ENCODE assay signal across 10 cellular contexts in the genomic region with DNA sequence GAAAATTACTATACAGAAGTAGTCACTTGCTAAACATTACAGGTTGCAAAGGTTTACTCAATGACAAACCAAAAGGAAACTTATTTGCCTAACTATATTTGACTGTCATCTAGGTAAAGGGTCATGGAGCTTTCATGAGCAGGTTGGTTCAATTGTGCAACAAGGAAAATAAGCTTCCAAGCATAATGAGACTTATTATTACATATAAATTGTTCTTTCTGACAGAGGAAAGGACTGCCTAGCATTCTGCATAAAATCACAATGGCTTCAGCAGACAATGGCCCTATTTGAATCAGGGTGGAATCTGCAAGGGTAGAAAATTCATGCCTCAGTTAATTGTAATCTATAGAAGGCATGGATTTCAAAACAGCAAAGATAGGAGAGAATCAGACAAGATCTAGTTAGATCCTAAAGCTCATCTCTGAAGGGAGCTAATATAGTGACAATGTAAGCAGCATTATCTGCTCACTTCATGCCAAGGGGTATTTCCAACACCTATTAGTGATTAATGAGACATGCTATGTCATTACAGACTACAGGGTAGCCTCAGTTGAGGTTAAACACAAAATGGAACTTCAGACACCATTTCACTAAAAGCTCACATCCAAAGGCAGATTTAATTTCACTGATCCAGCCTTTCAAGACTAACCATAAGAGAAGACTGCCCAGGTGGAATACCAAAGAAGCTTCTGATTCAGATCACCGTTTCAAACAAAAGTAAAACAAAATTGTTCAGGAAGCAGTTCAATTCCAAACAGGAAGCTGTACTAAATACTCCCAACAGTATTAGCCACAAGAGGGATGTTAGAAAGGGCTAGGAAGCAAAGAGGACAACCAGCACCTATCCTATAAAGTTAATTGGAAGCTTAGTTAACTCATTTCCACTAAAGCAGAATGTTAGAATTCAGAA. TPM values are rescaled to one million over a fixed set of nuclear protein-coding genes. Genes with fewer than 3 reads are reported as not detected.
A peak's percentile ranks its signal among the peaks of the same experiment; 100 is the strongest.
DNase-seq lines count a peak whose midpoint lies in the region; ATAC-seq, FAIRE-seq and TF ChIP-seq lines count a peak whose summit lies in the region.
"Had no signal": no experiment of that assay in that cellular context is flagged by ENCODE, and none has a peak within 500 bp of the region (broad histone marks: within the 10 kb centered on the region; RNA-seq: fewer than 3 reads in every experiment).

No MANE protein-coding gene starts in this region.

- H3K9me3 ChIP-seq in right cardiac atrium (ENCODE audit: control insufficient read depth, low read length) (no peaks in the 10 kb centered on the region), keratinocyte (ENCODE audit: control insufficient read depth, low read depth, low read length) (no peaks in the 10 kb centered on the region), thyroid gland (no peaks in the 10 kb centered on the region)

- peaks cover 2% of the 10 kb centered on the region for H3K4me1 ChIP-seq in right cardiac atrium (ENCODE audit: control insufficient read depth, insufficient read depth, low read length)
- peaks cover 9% of the 10 kb centered on the region for H3K4me1 ChIP-seq in keratinocyte (ENCODE audit: control insufficient read depth, extremely low read depth, insufficient read depth, low read length)
- H3K4me1 ChIP-seq in thyroid gland = peaks cover 42 to 53% of the 10 kb centered on the region in 2 donors

- H4K20me1 ChIP-seq in keratinocyte (ENCODE audit: control insufficient read depth, extremely low read depth, insufficient read depth, low read length) = peaks cover 15% of the 10 kb centered on the region

- peaks cover 84% of the 10 kb centered on the region for H3K79me2 ChIP-seq in keratinocyte (ENCODE audit: control insufficient read depth, insufficient read depth, low read length)

- H3K27ac ChIP-seq in right cardiac atrium (ENCODE audit: low read length) (no peak overlapping the region), keratinocyte (ENCODE audit: control insufficient read depth, insufficient read depth, low read length) (peak overlapping the region; percentile 40), thyroid gland (peak overlapping the region; percentile 2 to 61 (median 10))

- WGBS in right cardiac atrium = 32% methylated on average over 1 of the region's 1 CpG
- 29 to 31% methylated on average over 1 of the region's 1 CpG for WGBS in thyroid gland, 2 donors

- FAIRE-seq in keratinocyte (lab: Jason Lieb, UNC) = no peak

- ATAC-seq in Right ventricle myocardium superior (ENCODE audit: poor library complexity) (peak; percentile 50), right cardiac atrium (no peak)

- H3K36me3 ChIP-seq in keratinocyte (ENCODE audit: control insufficient read depth in 2 of 2, extremely low read depth in 1 of 2, insufficient read depth in 2 of 2, low read length in 2 of 2) (peaks cover 0 to 4% of the 10 kb centered on the region in 2 experiments), thyroid gland (peaks cover 0 to 5% of the 10 kb centered on the region in 2 donors)

- intact Hi-C loops in Right ventricle myocardium superior (cut with DNase I) = no loop called here
- intact Hi-C loops in right cardiac atrium (cut with DNase I) = no loop called here
- intact Hi-C loops in thyroid gland (cut with DNase I) = no loop called here

- DNase-seq in Right ventricle myocardium superior (no peak), right cardiac atrium (no peak), NCI-H526 (lab: John Stamatoyannopoulos, UW) (peak; percentile 73 to 78), keratinocyte (ENCODE audit: low read depth, low spot score) (no peak), thyroid gland (no peak), germinal center (ENCODE audit: low spot score) (no peak), ureter (ENCODE audit: low spot score) (no peak), H4 (ENCODE audit: low spot score) (no peak)
- DNase-seq: erythroblast, NCI-H2081 treated with DMSO at 0.1 percent for 48 hours had no signal

- no peak overlapping the region for H2AFZ ChIP-seq in keratinocyte (ENCODE audit: control insufficient read depth, low read length)

- peak overlapping the region; percentile 37 for H3K4me2 ChIP-seq in keratinocyte (ENCODE audit: control insufficient read depth, extremely low read depth, insufficient read depth, low read depth, low read length)

- no peak for TF ChIP-seq CTCF in keratinocyte (optimal IDR thresholded peaks at IDR 0.05 in 1 of 3, IDR thresholded peaks at IDR 0.05 in 1 of 3, conservative IDR thresholded peaks at IDR 0.05 in 1 of 3; ENCODE audit: extremely low read depth in 1 of 3, insufficient read depth in 2 of 3, low read length in 3 of 3)
- TF ChIP-seq CTCF in thyroid gland (IDR thresholded peaks at IDR 0.05) = no peak

- no peak for TF ChIP-seq POLR2A in thyroid gland (IDR thresholded peaks at IDR 0.05)

- dilution Hi-C loops in keratinocyte (cut with MboI; ENCODE audit: extremely low pct_ligation_motif_present, low sequenced_read_pairs) = no loop called here

- no peaks in the 10 kb centered on the region for H3K9me1 ChIP-seq in keratinocyte (ENCODE audit: control insufficient read depth, extremely low read depth, insufficient read depth, low read length)

- H3K4me3 ChIP-seq in right cardiac atrium (ENCODE audit: low read length) = no peak overlapping the region
- H3K4me3 ChIP-seq in keratinocyte (ENCODE audit: control insufficient read depth in 2 of 3, extremely low read depth in 1 of 3, insufficient read depth in 2 of 3, low read depth in 1 of 3, low read length in 3 of 3) = no peak overlapping the region
- H3K4me3 ChIP-seq in thyroid gland (replicated peaks in 1 of 3) = no peak overlapping the region

- no peak overlapping the region for H3K9ac ChIP-seq in keratinocyte (ENCODE audit: control insufficient read depth, extremely low read depth, insufficient read depth, low read length)

- H3K27me3 ChIP-seq in right cardiac atrium (ENCODE audit: control insufficient read depth, insufficient read depth) (no peaks in the 10 kb centered on the region), keratinocyte (ENCODE audit: control insufficient read depth, extremely low read depth, insufficient read depth, low read length) (no peaks in the 10 kb centered on the region), thyroid gland (no peaks in the 10 kb centered on the region)

RNA-seq across cellular contexts. Expression of a gene that starts 8.5 kb away (rescaled TPM):
- 49.1 TPM for total RNA-seq in Right ventricle myocardium superior
- 10 to 100 TPM; 53.3 to 65.1 (median 58.8) TPM for total RNA-seq in right cardiac atrium
- polyA plus RNA-seq in right cardiac atrium = 33.2 TPM
- 36.8 to 67.0 TPM (median 55.3 TPM) in 3 replicates for polyA plus RNA-seq in keratinocyte
- 29.8 TPM for polyA plus RNA-seq in keratinocyte (2011; ENCODE audit: low read depth)
- 62.7 and 70.2 TPM in 2 replicates for polyA plus RNA-seq in keratinocyte (2011; cell fraction: cytosol; rRNA removed)
- polyA plus RNA-seq in keratinocyte (2011; cell fraction: nucleus; rRNA removed) = 45.0 and 47.8 TPM in 2 replicates
- polyA plus RNA-seq in keratinocyte (2012; ENCODE audit: low replicate concordance) = 44.6 and 66.7 TPM in 2 replicates
- polyA minus RNA-seq in keratinocyte = 34.5 to 49.3 TPM (median 48.7 TPM) in 3 replicates
- 51.0 TPM for polyA minus RNA-seq in keratinocyte (2011; cell fraction: cytosol; rRNA and poly(A)+ RNA removed)
- 17.0 and 32.1 TPM in 2 replicates for polyA minus RNA-seq in keratinocyte (2011; cell fraction: nucleus; rRNA and poly(A)+ RNA removed)
- 100 to 1,000 TPM; 154 to 231 (median 167) TPM for total RNA-seq in thyroid gland
- total RNA-seq in ureter = 88.1 TPM
- 34.7 and 47.4 TPM in 2 replicates for total RNA-seq in H4 (2014; rRNA removed; shearing (Covaris generic))

RNA-seq across cellular contexts. Expression of a gene that starts 39.6 kb away (rescaled TPM):
- 12.2 TPM for total RNA-seq in Right ventricle myocardium superior
- 10 to 100 TPM; 13.0 to 17.5 (median 15.4) TPM for total RNA-seq in right cardiac atrium
- polyA plus RNA-seq in right cardiac atrium = 16.9 TPM
- polyA plus RNA-seq in keratinocyte = 33.8 to 42.1 TPM (median 34.5 TPM) in 3 replicates
- 135 TPM for polyA plus RNA-seq in keratinocyte (2011; ENCODE audit: low read depth)
- polyA plus RNA-seq in keratinocyte (2011; cell fraction: cytosol; rRNA removed) = 35.2 and 42.0 TPM in 2 replicates
- 74.5 and 80.6 TPM in 2 replicates for polyA plus RNA-seq in keratinocyte (2011; cell fraction: nucleus; rRNA removed)
- 39.9 and 43.2 TPM in 2 replicates for polyA plus RNA-seq in keratinocyte (2012; ENCODE audit: low replicate concordance)
- polyA minus RNA-seq in keratinocyte = 30.7 to 54.2 TPM (median 40.5 TPM) in 3 replicates
- polyA minus RNA-seq in keratinocyte (2011; cell fraction: cytosol; rRNA and poly(A)+ RNA removed) = 33.2 TPM
- polyA minus RNA-seq in keratinocyte (2011; cell fraction: nucleus; rRNA and poly(A)+ RNA removed) = 30.6 and 32.8 TPM in 2 replicates
- 10 to 100 TPM; 30.4 to 45.8 (median 38.2) TPM for total RNA-seq in thyroid gland
- 33.2 TPM for total RNA-seq in ureter
- total RNA-seq in H4 (2014; rRNA removed; shearing (Covaris generic)) = 30.6 and 33.9 TPM in 2 replicates

Comparison
In these comparisons a context has a peak if more than half of its experiments do, and no peak if none do; other contexts are left out.
1. DNase-seq: peak in NCI-H526 (2 of 2); none in Right ventricle myocardium superior (single experiment), right cardiac atrium (0 of 3), keratinocyte (single experiment), thyroid gland (0 of 2), germinal center (single experiment), ureter (single experiment) and H4 (single experiment).